ENCODE assay signal across 13 cellular contexts in the genomic region with DNA sequence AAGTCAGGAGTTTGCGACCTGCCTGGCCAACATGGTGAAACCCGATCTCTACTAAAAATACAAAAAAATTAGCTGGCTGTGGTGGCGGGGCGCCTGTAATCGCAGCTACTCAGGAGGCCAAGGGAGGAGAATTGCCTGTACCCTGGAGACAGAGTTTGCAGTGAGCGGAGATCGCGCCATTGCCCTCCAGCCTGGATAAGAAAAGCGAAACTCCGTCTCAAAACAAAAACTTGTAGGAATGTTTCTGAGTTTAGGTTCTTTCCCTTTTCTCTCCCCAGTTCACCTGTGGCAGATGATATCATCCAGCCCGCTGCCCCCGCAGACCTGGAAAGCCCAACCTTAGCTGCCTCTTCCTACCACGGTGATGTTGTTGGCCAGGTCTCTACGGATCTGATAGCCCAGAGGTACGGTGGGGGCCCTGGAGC.
A peak's percentile ranks its signal among the peaks of the same experiment; 100 is the strongest.
DNase-seq lines count a peak whose midpoint lies in the region; ATAC-seq and TF ChIP-seq lines count a peak whose summit lies in the region.
"Had no signal": no experiment of that assay in that cellular context is flagged by ENCODE, and none has a peak within 500 bp of the region (broad histone marks: within the 10 kb centered on the region; RNA-seq: fewer than 3 reads in every experiment).

No MANE protein-coding gene starts in this region.

- H3K27me3 ChIP-seq in H7 (ENCODE audit: control insufficient read depth, insufficient read depth, low read length) = no peaks in the 10 kb centered on the region
- no peaks in the 10 kb centered on the region for H3K27me3 ChIP-seq in Panc1 (ENCODE audit: control insufficient read depth, insufficient read depth, low read length)
- no peaks in the 10 kb centered on the region for H3K27me3 ChIP-seq in sigmoid colon
- no peaks in the 10 kb centered on the region for H3K27me3 ChIP-seq in spleen (replicated peaks in 1 of 7)

- H3K4me3 ChIP-seq in H7 (ENCODE audit: insufficient read depth, low read depth, low read length) (no peak overlapping the region), Panc1 (ENCODE audit: low read depth in 2 of 2, low read length in 2 of 2) (no peak overlapping the region), sigmoid colon (no peak overlapping the region), spleen (no peak overlapping the region)
- H3K4me3 ChIP-seq: K562 had no signal

- BruUV-seq in Panc1 (replicated peaks; lab: Mats Ljungman, UMichigan) = no TSS peak

- H3K9me3 ChIP-seq in Panc1 (ENCODE audit: control insufficient read depth, insufficient read depth, low read depth, low read length) = no peaks in the 10 kb centered on the region
- no peaks in the 10 kb centered on the region for H3K9me3 ChIP-seq in sigmoid colon
- H3K9me3 ChIP-seq in spleen = no peaks in the 10 kb centered on the region

- H3K27ac ChIP-seq in Panc1 (ENCODE audit: low read length) (peak overlapping the region; percentile 36), sigmoid colon (peak overlapping the region; percentile 61 to 93 (median 68)), spleen (no peak overlapping the region)

- POLR2A ChIA-PET in Panc1 (lab: Charles Lee) = no interaction called here

- no peak for TF ChIP-seq EP300 in sigmoid colon (IDR thresholded peaks at IDR 0.05)

- ATAC-seq in Panc1 = no peak
- ATAC-seq in HG02571 (IDR thresholded peaks at IDR 0.05; ENCODE audit: unreplicated experiment) = no peak
- ATAC-seq: activated CD8-positive, alpha-beta memory T cell treated with anti-CD3 and anti-CD28 coated beads, Interleukin-2, amount 10 ng/mL, durations not matched to agents 7 days and 5 days; activated naive CD8-positive, alpha-beta T cell treated with anti-CD3 and anti-CD28 coated beads, Interleukin-2, amount 50 U/mL, for 24 hours; HCT116; K562 had no signal

- TF ChIP-seq CTCF in Panc1 (IDR thresholded peaks at IDR 0.05) (no peak), sigmoid colon (IDR thresholded peaks at IDR 0.05) (no peak), spleen (IDR thresholded peaks at IDR 0.05 in 8 of 11, conservative IDR thresholded peaks at IDR 0.05 in 3 of 11) (no peak)

- 76 to 92% methylated on average over 15 of the region's 15 CpGs for WGBS in sigmoid colon, 2 donors
- 79 to 86% (median 84%) methylated on average over 15 of the region's 15 CpGs for WGBS in spleen, 5 donors

- TF ChIP-seq POLR2A in sigmoid colon (IDR thresholded peaks at IDR 0.05) (no peak), spleen (IDR thresholded peaks at IDR 0.05) (no peak)

- CTCF ChIA-PET in Panc1 (lab: Charles Lee) = no interaction called here

- DNase-seq in H7 (peak; percentile 60), Panc1 (ENCODE audit: low read depth, low spot score) (no peak), kidney glomerular epithelial cell (lab: John Stamatoyannopoulos, UW) (peak; percentile 61), sigmoid colon (no peak), spleen (no peak), AG08396 (ENCODE audit: low spot score) (no peak)
- DNase-seq: activated CD8-positive, alpha-beta memory T cell treated with anti-CD3 and anti-CD28 coated beads, Interleukin-2, amount 10 ng/mL, durations not matched to agents 7 days and 5 days; activated naive CD8-positive, alpha-beta T cell treated with anti-CD3 and anti-CD28 coated beads, Interleukin-2, amount 50 U/mL, for 24 hours; NCI-H2081 treated with DMSO at 0.1 percent for 48 hours; stimulated activated CD4-positive, alpha-beta T cell treated with anti-CD3 and anti-CD28 coated beads, Interleukin-2, amount 100 ng/mL, for 24 hours had no signal

- in situ Hi-C loops in Panc1 (cut with HindIII; ENCODE audit: low pct_unique_long_range_greater_than_20kb, low sequenced_read_pairs) = no loop called here

- intact Hi-C loops in Panc1 (cut with micrococcal nuclease; ENCODE audit: unreplicated experiment) (no loop called here), sigmoid colon (cut with DNase I) (no loop called here), spleen (cut with DNase I; ENCODE audit: low total_unique reads) (no loop called here)

- peaks cover 74% of the 10 kb centered on the region for H3K4me1 ChIP-seq in Panc1 (ENCODE audit: control insufficient read depth, insufficient read depth, low read length)
- H3K4me1 ChIP-seq in sigmoid colon = peaks cover 0 to 71% (median 64%) of the 10 kb centered on the region in 4 donors
- peaks cover 0 to 5% (median 0%) of the 10 kb centered on the region in 6 donors for H3K4me1 ChIP-seq in spleen

- H3K36me3 ChIP-seq in H7 (replicated peaks; ENCODE audit: control insufficient read depth, insufficient read depth, low read length) (peaks cover 3% of the 10 kb centered on the region), Panc1 (ENCODE audit: control insufficient read depth, insufficient read depth, low read length) (no peaks in the 10 kb centered on the region; the same call in 1 of the 2 replicates), sigmoid colon (peaks cover 0 to 25% (median 0%) of the 10 kb centered on the region in 4 donors), spleen (peaks cover 0 to 7% (median 0%) of the 10 kb centered on the region in 6 donors)

Comparison
In these comparisons a context has a peak if more than half of its experiments do, and no peak if none do; other contexts are left out.
1. DNase-seq: peak in H7 (single experiment) and kidney glomerular epithelial cell (single experiment); none in Panc1 (single experiment), sigmoid colon (single experiment), spleen (single experiment) and AG08396 (single experiment).
2. H3K27ac ChIP-seq: peak in Panc1 (single experiment) and sigmoid colon (4 of 4); none in spleen (0 of 8).